In the genomic region with DNA sequence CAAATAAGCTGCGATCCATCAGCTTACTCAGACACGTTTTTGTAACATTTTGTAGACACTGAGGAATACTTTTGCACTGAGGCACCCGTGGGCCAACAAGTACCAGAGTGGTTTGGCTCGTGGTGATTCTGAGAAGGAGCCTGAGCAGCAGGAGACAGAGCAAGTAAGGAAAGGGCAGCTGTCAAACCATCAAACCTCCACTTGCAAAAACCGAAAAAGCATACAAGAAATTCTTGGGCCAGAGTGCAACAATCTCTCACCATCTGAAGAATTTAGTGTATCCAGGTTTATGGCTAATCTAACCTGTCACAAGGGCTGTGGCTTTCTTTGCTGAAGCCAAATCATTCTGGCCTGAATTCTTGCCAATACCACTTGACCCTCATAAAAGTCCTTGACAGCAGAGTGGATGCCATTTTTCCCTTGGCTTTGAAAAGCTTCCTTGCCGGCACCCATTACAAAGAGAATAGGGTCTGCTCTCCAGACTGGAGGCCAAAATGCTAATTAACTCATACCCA, we compare ENCODE assay signal across 13 cellular contexts. TPM values are rescaled to one million over a fixed set of nuclear protein-coding genes. Genes with fewer than 3 reads are reported as not detected.
DNase-seq lines count a peak whose midpoint lies in the region; ATAC-seq, FAIRE-seq and TF ChIP-seq lines count a peak whose summit lies in the region.
"Had no signal": no experiment of that assay in that cellular context is flagged by ENCODE, and none has a peak within 500 bp of the region (broad histone marks: within the 10 kb centered on the region; RNA-seq: fewer than 3 reads in every experiment).

No MANE protein-coding gene starts in this region.

- H3K27me3 Mint-ChIP-seq in neural progenitor cell (ENCODE audit: insufficient read depth, low read depth) = no peaks in the 10 kb centered on the region

- H3K27ac Mint-ChIP-seq in neural progenitor cell = no peak overlapping the region

- FAIRE-seq in HepG2 (lab: Jason Lieb, UNC) = no peak

- H3K4me3 ChIP-seq in astrocyte of the cerebellum (ENCODE audit: low read depth, low read length) (no peak overlapping the region), mucosa of rectum (ENCODE audit: low read length in 2 of 2) (no peak overlapping the region), PC-9 (no peak overlapping the region), HepG2 (replicated peaks in 1 of 3; ENCODE audit: insufficient read depth in 1 of 3, low read depth in 2 of 3, low read length in 3 of 3) (no peak overlapping the region), neural progenitor cell (no peak overlapping the region)
- H3K4me3 ChIP-seq: adrenal gland, spleen had no signal

- ATAC-seq in HepG2 = no peak
- ATAC-seq: stimulated activated naive CD8-positive, alpha-beta T cell treated with anti-CD3 and anti-CD28 coated beads, Interleukin-15, Interleukin-2, amounts not matched to agents 100 U/mL and 50 U/mL, for 24 hours had no signal

- intact Hi-C loops in PC-9 (cut with micrococcal nuclease; ENCODE audit: unreplicated experiment) = no loop called here
- intact Hi-C loops in HepG2 (cut with micrococcal nuclease; ENCODE audit: unreplicated experiment) = no loop called here

- no peaks in the 10 kb centered on the region for H3K27me3 ChIP-seq in mucosa of rectum (ENCODE audit: control insufficient read depth in 2 of 2, insufficient read depth in 2 of 2, low read length in 2 of 2)
- H3K27me3 ChIP-seq in PC-9 (ENCODE audit: insufficient read depth, low read depth) = no peaks in the 10 kb centered on the region
- no peaks in the 10 kb centered on the region for H3K27me3 ChIP-seq in HepG2 (ENCODE audit: control insufficient read depth in 1 of 2, insufficient read depth in 2 of 2, low read length in 2 of 2)
- no peaks in the 10 kb centered on the region for H3K27me3 ChIP-seq in neural progenitor cell
- H3K27me3 ChIP-seq: adrenal gland, spleen had no signal

- peaks cover 3% of the 10 kb centered on the region; the same call in 1 of the 2 replicates for H4K20me1 ChIP-seq in PC-9 (ENCODE audit: insufficient read depth)
- H4K20me1 ChIP-seq in HepG2 (ENCODE audit: insufficient read depth, low read length) = no peaks in the 10 kb centered on the region
- no peaks in the 10 kb centered on the region for H4K20me1 ChIP-seq in neural progenitor cell (ENCODE audit: low read depth)

- TF ChIP-seq RAD21 in HepG2 (CRISPR knock-in tag; IDR thresholded peaks at IDR 0.05) = no peak

- peaks cover 95% of the 10 kb centered on the region for H3K79me2 ChIP-seq in PC-9 (ENCODE audit: low read depth)
- peaks cover 7% of the 10 kb centered on the region for H3K79me2 ChIP-seq in HepG2 (ENCODE audit: insufficient read depth, low read length)
- H3K79me2 ChIP-seq in neural progenitor cell (ENCODE audit: low read depth) = peaks cover 15% of the 10 kb centered on the region

- H3K27ac ChIP-seq in mucosa of rectum (ENCODE audit: low read depth in 2 of 2, low read length in 2 of 2) = peak overlapping the region; percentile 53 to 70
- no peak overlapping the region for H3K27ac ChIP-seq in PC-9
- H3K27ac ChIP-seq in HepG2 (ENCODE audit: extremely low read length, insufficient read depth, low read length) = no peak overlapping the region
- H3K27ac ChIP-seq in neural progenitor cell = no peak overlapping the region
- H3K27ac ChIP-seq: adrenal gland, spleen had no signal

- peaks cover 6% of the 10 kb centered on the region for H3K9me3 Mint-ChIP-seq in neural progenitor cell

- H2AFZ ChIP-seq in PC-9 (no peak overlapping the region), HepG2 (ENCODE audit: low read length) (no peak overlapping the region), neural progenitor cell (replicated peaks) (no peak overlapping the region)

- no peak for TF ChIP-seq CTCF in astrocyte of the cerebellum (IDR thresholded peaks at IDR 0.05; ENCODE audit: low read depth, low read length, missing control alignments)
- TF ChIP-seq CTCF in PC-9 (conservative IDR thresholded peaks at IDR 0.05) = no peak
- TF ChIP-seq CTCF in HepG2 (CRISPR knock-in tag; IDR thresholded peaks at IDR 0.05) = no peak
- TF ChIP-seq CTCF in neural progenitor cell (IDR thresholded peaks at IDR 0.05) = no peak

- in situ Hi-C loops in astrocyte of the cerebellum (cut with HindIII; ENCODE audit: low sequenced_read_pairs) (no loop called here), HepG2 (cut with HindIII; ENCODE audit: extremely low pct_ligation_motif_present, low pct_unique_long_range_greater_than_20kb) (no loop called here), G401 (cut with HindIII; ENCODE audit: low sequenced_read_pairs) (no loop called here)

- no peaks in the 10 kb centered on the region for H3K9me3 ChIP-seq in mucosa of rectum (ENCODE audit: control insufficient read depth in 2 of 2, low read length in 2 of 2)
- H3K9me3 ChIP-seq in PC-9 (ENCODE audit: insufficient read depth, low read depth) = no peaks in the 10 kb centered on the region
- no peaks in the 10 kb centered on the region for H3K9me3 ChIP-seq in HepG2 (ENCODE audit: low read length)
- peaks cover 4% of the 10 kb centered on the region for H3K9me3 ChIP-seq in neural progenitor cell (ENCODE audit: low read depth)
- H3K9me3 ChIP-seq: adrenal gland had no signal

- CTCF ChIA-PET in PC-9 (lab: Charles Lee) (no interaction called here), HepG2 (lab: Yijun Ruan, JAX; ENCODE audit: low intra/inter-chr PET ratio, low total read pairs) (no interaction called here)

- TF ChIP-seq EP300 in HepG2 (IDR thresholded peaks at IDR 0.05; ENCODE audit: low read depth in 2 of 2, low read length in 2 of 2) = no peak
- TF ChIP-seq EP300 in HepG2 (CRISPR knock-in tag; IDR thresholded peaks at IDR 0.05; ENCODE audit: borderline replicate concordance) = no peak

- DNase-seq in DMS79 (lab: John Stamatoyannopoulos, UW) = peak; percentile 82
- peak; percentile 71 for DNase-seq in LoVo (ENCODE audit: low spot score)
- DNase-seq in astrocyte of the cerebellum (ENCODE audit: low read depth) = peak; percentile 98
- no peak for DNase-seq in PC-9
- DNase-seq in HepG2 (ENCODE audit: low spot score) = no peak
- DNase-seq in G401 (ENCODE audit: low spot score) = no peak
- no peak for DNase-seq in neural progenitor cell (ENCODE audit: low spot score)
- DNase-seq: Kasumi-1; RPMI8226; spleen; stimulated activated naive CD8-positive, alpha-beta T cell treated with anti-CD3 and anti-CD28 coated beads, Interleukin-15, Interleukin-2, amounts not matched to agents 100 U/mL and 50 U/mL, for 24 hours had no signal

- POLR2A ChIA-PET in PC-9 (lab: Charles Lee; ENCODE audit: unreplicated experiment) = interaction anchor here (0.6 kb wide), 1 partner anchor 61 kb away, joined by 3 read pairs; no protein-coding TSS in a partner anchor
- POLR2A ChIA-PET in HepG2 (lab: Yijun Ruan, JAX) = no interaction called here

- peak overlapping the region in 1 of 2 donors; percentile 30 for H3K9ac ChIP-seq in mucosa of rectum (ENCODE audit: low read depth in 1 of 2, low read length in 2 of 2)
- no peak overlapping the region for H3K9ac ChIP-seq in HepG2 (ENCODE audit: insufficient read depth, low read depth, low read length)
- H3K9ac ChIP-seq in neural progenitor cell = no peak overlapping the region

- no peak for TF ChIP-seq POLR2A in HepG2 (IDR thresholded peaks at IDR 0.05; ENCODE audit: insufficient read depth in 1 of 2, low read depth in 2 of 2, low read length in 2 of 2)

- H3K36me3 Mint-ChIP-seq in neural progenitor cell = no peaks in the 10 kb centered on the region

- H3K4me2 ChIP-seq in PC-9 (no peak overlapping the region), HepG2 (ENCODE audit: low read depth, low read length) (no peak overlapping the region), neural progenitor cell (no peak overlapping the region)

- no TSS peak for BruUV-seq in PC-9 (replicated peaks; lab: Mats Ljungman, UMichigan)
- no TSS peak for BruUV-seq in HepG2 (replicated peaks; lab: Mats Ljungman, UMichigan)

- H3F3A ChIP-seq in PC-9 (ENCODE audit: insufficient read depth, low read depth) (peaks cover 19% of the 10 kb centered on the region; the same call in 1 of the 2 replicates), neural progenitor cell (ENCODE audit: low read depth) (no peaks in the 10 kb centered on the region)

- no peaks in the 10 kb centered on the region for H3K9me2 ChIP-seq in PC-9 (ENCODE audit: insufficient read depth)

- WGBS in HepG2 (ENCODE audit: low lambda C conversion rate) = 93% methylated on average over 6 of the region's 6 CpGs

- H3K4me1 ChIP-seq in mucosa of rectum (ENCODE audit: control insufficient read depth in 2 of 2, insufficient read depth in 2 of 2, low read length in 2 of 2) (peaks cover 24 to 29% of the 10 kb centered on the region in 2 donors), PC-9 (replicated peaks; ENCODE audit: insufficient read depth) (peaks cover 28% of the 10 kb centered on the region), HepG2 (ENCODE audit: insufficient read depth, low read length) (0 out of 2 replicates have a peak, but pooled peaks cover 11% of the 10 kb centered on the region), neural progenitor cell (peaks cover 16% of the 10 kb centered on the region)

- H3K36me3 ChIP-seq in mucosa of rectum (ENCODE audit: control insufficient read depth in 2 of 2, insufficient read depth in 2 of 2, low read length in 2 of 2) = no peaks in the 10 kb centered on the region
- peaks cover 4% of the 10 kb centered on the region; the same call in 1 of the 2 replicates for H3K36me3 ChIP-seq in PC-9 (ENCODE audit: low read depth)
- no peaks in the 10 kb centered on the region for H3K36me3 ChIP-seq in HepG2 (replicated peaks in 1 of 2; ENCODE audit: control insufficient read depth in 1 of 2, insufficient read depth in 2 of 2, low read length in 2 of 2)
- H3K36me3 ChIP-seq in neural progenitor cell = no peaks in the 10 kb centered on the region
- H3K36me3 ChIP-seq: adrenal gland, spleen had no signal

- H3K4me3 Mint-ChIP-seq in neural progenitor cell = no peak overlapping the region

- H3K4me1 Mint-ChIP-seq in neural progenitor cell = peaks cover 13% of the 10 kb centered on the region

RNA-seq across cellular contexts. Expression of a gene that starts 56.7 kb away (rescaled TPM):
- total RNA-seq in PC-9 (2021) = 156 and 213 TPM in 2 replicates
- 25.1 and 38.5 TPM in 2 replicates for total RNA-seq in HepG2 (2016; rRNA removed; fragmentation: Illumina TruSeq; extraction: Trizol)
- total RNA-seq in HepG2 (2016; cell fraction: cytosol; rRNA removed; fragmentation: Illumina TruSeq; extraction: Trizol; ENCODE audit: low read depth) = 6.6 and 8.8 TPM in 2 replicates
- 28.4 and 35.1 TPM in 2 replicates for total RNA-seq in HepG2 (2016; cell fraction: insoluble cytoplasmic fraction; rRNA removed; fragmentation: Illumina TruSeq; extraction: Trizol)
- total RNA-seq in HepG2 (2016; cell fraction: membrane; rRNA removed; fragmentation: Illumina TruSeq; extraction: Trizol) = 6.5 and 7.9 TPM in 2 replicates
- 32.4 and 33.1 TPM in 2 replicates for total RNA-seq in HepG2 (2016; cell fraction: nucleus; rRNA removed; fragmentation: Illumina TruSeq; extraction: Trizol)
- 12.6 and 15.7 TPM in 2 replicates for polyA plus RNA-seq in HepG2 (2011; rRNA removed)
- polyA plus RNA-seq in HepG2 (2011; cell fraction: cytosol; rRNA removed) = 10.1 and 10.8 TPM in 2 replicates
- polyA plus RNA-seq in HepG2 (2011; cell fraction: nucleus; rRNA removed) = 20.9 and 25.3 TPM in 2 replicates
- 26.0 and 36.6 TPM in 2 replicates for polyA plus RNA-seq in HepG2 (2012)
- polyA plus RNA-seq in HepG2 (2016; cell fraction: cytosol; fragmentation: Illumina TruSeq; extraction: Trizol; ENCODE audit: low read depth) = 1.1 and 1.6 TPM in 2 replicates
- polyA plus RNA-seq in HepG2 (2016; cell fraction: insoluble cytoplasmic fraction; fragmentation: Illumina TruSeq; extraction: Trizol; ENCODE audit: low read depth) = 22.4 and 25.8 TPM in 2 replicates
- polyA plus RNA-seq in HepG2 (2016; cell fraction: membrane; fragmentation: Illumina TruSeq; extraction: Trizol; ENCODE audit: low read depth) = 2.2 and 2.7 TPM in 2 replicates
- polyA plus RNA-seq in HepG2 (2016; cell fraction: nucleus; fragmentation: Illumina TruSeq; extraction: Trizol; ENCODE audit: insufficient read depth, low read depth) = 15.6 and 16.7 TPM in 2 replicates
- polyA minus RNA-seq in HepG2 (2011; rRNA and poly(A)+ RNA removed; ENCODE audit: low replicate concordance) = 33.9 and 197 TPM in 2 replicates
- 22.2 and 26.0 TPM in 2 replicates for polyA minus RNA-seq in HepG2 (2011; cell fraction: cytosol; rRNA and poly(A)+ RNA removed)
- 47.1 and 47.9 TPM in 2 replicates for polyA minus RNA-seq in HepG2 (2011; cell fraction: nucleus; rRNA and poly(A)+ RNA removed)
- 3.6 and 16.9 TPM in 2 replicates for total RNA-seq in G401 (2014; rRNA removed; shearing (Covaris generic))
- 39.9 and 49.7 TPM in 2 replicates for total RNA-seq in neural progenitor cell (ENCODE audit: low replicate concordance)

Comparison
In these comparisons a context has a peak if more than half of its experiments do, and no peak if none do; other contexts are left out.
1. DNase-seq: peak in DMS79 (single experiment), LoVo (single experiment) and astrocyte of the cerebellum (single experiment); none in PC-9 (0 of 2), HepG2 (single experiment), G401 (single experiment) and neural progenitor cell (single experiment).
2. H3K27ac ChIP-seq: peak in mucosa of rectum (2 of 2); none in PC-9 (single experiment), HepG2 (single experiment) and neural progenitor cell (single experiment).